In genomic region chr5:91383027-91383955, GRCh38 we compare ENCODE assay signal across 8 cellular contexts. TPM values are rescaled to one million over a fixed set of nuclear protein-coding genes. Genes with fewer than 3 reads are reported as not detected.
A peak's percentile ranks its signal among the peaks of the same experiment; 100 is the strongest.
DNase-seq lines count a peak whose midpoint lies in the region; ATAC-seq and TF ChIP-seq lines count a peak whose summit lies in the region.

Gene ARRDC3 (minus strand): TSS chr5:91383317. CDS start chr5:91383092, 225 bp downstream.

- H3K27me3 ChIP-seq in DOHH2 (ENCODE audit: control insufficient read depth, low read length) (no peaks in the 10 kb centered on the region), GM23248 (replicated peaks; ENCODE audit: insufficient read depth) (no peaks in the 10 kb centered on the region), Karpas-422 (ENCODE audit: low read length) (no peaks in the 10 kb centered on the region)
- H3K27me3 ChIP-seq in naive thymus-derived CD4-positive, alpha-beta T cell (ENCODE audit: control insufficient read depth in 2 of 2, insufficient read depth in 2 of 2, low read length in 2 of 2): no peaks in the 10 kb centered on the region

- peaks cover 34% of the 10 kb centered on the region for H3K36me3 ChIP-seq in DOHH2 (ENCODE audit: control insufficient read depth, low read length)
- peaks cover 6% of the 10 kb centered on the region for H3K36me3 ChIP-seq in GM23248 (ENCODE audit: low read depth)
- peaks cover under 1% of the 10 kb centered on the region; the same call in 1 of the 2 replicates for H3K36me3 ChIP-seq in Karpas-422 (ENCODE audit: insufficient read depth, low read length)
- peaks cover 0 to 9% (median 0%) of the 10 kb centered on the region in 3 experiments for H3K36me3 ChIP-seq in naive thymus-derived CD4-positive, alpha-beta T cell (ENCODE audit: control insufficient read depth in 2 of 3, insufficient read depth in 3 of 3, low read length in 3 of 3)

- ATAC-seq in naive thymus-derived CD4-positive, alpha-beta T cell: peak; percentile 58
- peak; percentile 80 for ATAC-seq in stimulated activated memory B cell treated with anti-CD40 and anti-IgM and Interleukin-4, amounts not matched to agents 10 μg/mL and 1 μg/mL and 100 μg/mL, for 72 hours

- peaks cover 0 to 18% (median 0%) of the 10 kb centered on the region in 5 donors for H3K36me3 Mint-ChIP-seq in naive thymus-derived CD4-positive, alpha-beta T cell
- no peaks in the 10 kb centered on the region for H3K36me3 Mint-ChIP-seq in stimulated activated memory B cell treated with anti-CD40 and anti-IgM and Interleukin-4, amounts not matched to agents 10 μg/mL and 1 μg/mL and 100 μg/mL, for 72 hours

- peaks cover 23% of the 10 kb centered on the region for H3F3A ChIP-seq in DOHH2 (ENCODE audit: control insufficient read depth, insufficient read depth)
- peaks cover 45% of the 10 kb centered on the region for H3F3A ChIP-seq in GM23248 (ENCODE audit: insufficient read depth)

- intact Hi-C loops in naive thymus-derived CD4-positive, alpha-beta T cell (cut with micrococcal nuclease): loop anchor here (1.0 to 5.0 kb wide), 5 partner anchors 51 to 442 kb away; no protein-coding TSS in a partner anchor

- TF ChIP-seq CTCF in DOHH2 (IDR thresholded peaks at IDR 0.05; ENCODE audit: low read depth, low read length, poor library complexity, severe bottlenecking): no peak

- H3K9me2 ChIP-seq in DOHH2 (replicated peaks; ENCODE audit: control insufficient read depth, low read length) (no peaks in the 10 kb centered on the region), GM23248 (ENCODE audit: insufficient read depth) (no peaks in the 10 kb centered on the region), Karpas-422 (replicated peaks; ENCODE audit: insufficient read depth, low read length) (no peaks in the 10 kb centered on the region)

- peak within 1 kb of the TSS; percentile 78 for H2AFZ ChIP-seq in GM23248
- peak within 1 kb of the TSS; percentile 69; the same call in 1 of the 2 replicates for H2AFZ ChIP-seq in Karpas-422 (ENCODE audit: low read length)

- peaks cover 0 to 1% (median 0%) of the 10 kb centered on the region in 11 donors for H3K9me3 Mint-ChIP-seq in naive thymus-derived CD4-positive, alpha-beta T cell
- H3K9me3 Mint-ChIP-seq in stimulated activated memory B cell treated with anti-CD40 and anti-IgM and Interleukin-4, amounts not matched to agents 10 μg/mL and 1 μg/mL and 100 μg/mL, for 72 hours: no peaks in the 10 kb centered on the region

- in situ Hi-C loops in GM23248 (cut with MboI): no loop called here

- no peaks in the 10 kb centered on the region for H3K27me3 Mint-ChIP-seq in naive thymus-derived CD4-positive, alpha-beta T cell
- H3K27me3 Mint-ChIP-seq in stimulated activated memory B cell treated with anti-CD40 and anti-IgM and Interleukin-4, amounts not matched to agents 10 μg/mL and 1 μg/mL and 100 μg/mL, for 72 hours: no peaks in the 10 kb centered on the region

- H3K9me3 ChIP-seq in DOHH2 (ENCODE audit: control insufficient read depth, insufficient read depth, low read length): no peaks in the 10 kb centered on the region
- no peaks in the 10 kb centered on the region for H3K9me3 ChIP-seq in GM23248 (ENCODE audit: low read depth)
- H3K9me3 ChIP-seq in Karpas-422 (ENCODE audit: low read length): no peaks in the 10 kb centered on the region
- no peaks in the 10 kb centered on the region for H3K9me3 ChIP-seq in naive thymus-derived CD4-positive, alpha-beta T cell (ENCODE audit: control insufficient read depth in 2 of 3, low read length in 3 of 3)

- H4K20me1 ChIP-seq in DOHH2 (ENCODE audit: control insufficient read depth, insufficient read depth, low read depth, low read length) (no peaks in the 10 kb centered on the region), GM23248 (ENCODE audit: insufficient read depth) (no peaks in the 10 kb centered on the region), Karpas-422 (ENCODE audit: insufficient read depth, low read depth, low read length) (no peaks in the 10 kb centered on the region)

- H3K4me2 ChIP-seq in DOHH2 (ENCODE audit: low read length) (peak within 1 kb of the TSS; percentile 77), GM23248 (ENCODE audit: unreplicated experiment) (peak within 1 kb of the TSS; percentile 93), Karpas-422 (ENCODE audit: low read depth, low read length, poor library complexity, severe bottlenecking) (peak within 1 kb of the TSS; percentile 100)

- H3K79me2 ChIP-seq in DOHH2 (ENCODE audit: control insufficient read depth, low read length) (peaks cover 55% of the 10 kb centered on the region), GM23248 (ENCODE audit: insufficient read depth) (peaks cover 42% of the 10 kb centered on the region), Karpas-422 (ENCODE audit: low read length) (peaks cover 38% of the 10 kb centered on the region)

- H3K9ac ChIP-seq in GM23248 (peak within 1 kb of the TSS; percentile 99), Karpas-422 (ENCODE audit: low read length) (peak within 1 kb of the TSS; percentile 99)

- H3K4me1 ChIP-seq in DOHH2 (ENCODE audit: control insufficient read depth, low read length) (peaks cover 15% of the 10 kb centered on the region), GM23248 (ENCODE audit: insufficient read depth) (peaks cover 16% of the 10 kb centered on the region), Karpas-422 (ENCODE audit: low read length) (peaks cover 23% of the 10 kb centered on the region)
- H3K4me1 ChIP-seq in naive thymus-derived CD4-positive, alpha-beta T cell (ENCODE audit: control insufficient read depth in 2 of 2, insufficient read depth in 2 of 2, low read length in 2 of 2): peaks cover 17 to 19% of the 10 kb centered on the region in 2 donors

- peaks cover 6 to 32% (median 24%) of the 10 kb centered on the region in 7 donors for H3K4me1 Mint-ChIP-seq in naive thymus-derived CD4-positive, alpha-beta T cell
- H3K4me1 Mint-ChIP-seq in stimulated activated memory B cell treated with anti-CD40 and anti-IgM and Interleukin-4, amounts not matched to agents 10 μg/mL and 1 μg/mL and 100 μg/mL, for 72 hours: peaks cover 17% of the 10 kb centered on the region

- DNase-seq in GM23248 (peak; percentile 96), Karpas-422 (peak; percentile 98), RPMI8226 (peak; percentile 99), fibroblast of gingiva (ENCODE audit: low read depth) (peak; percentile 96)
- peak; percentile 94 to 95 for DNase-seq in activated T-helper 1 cell treated with anti-CD3 and anti-CD28 coated beads, Interleukin-2, amount 50 U/mL, for 16 hours (ENCODE audit: low read depth in 1 of 2, low spot score in 1 of 2)
- DNase-seq in naive thymus-derived CD4-positive, alpha-beta T cell: peak; percentile 95 to 98 (median 98)

- peak within 1 kb of the TSS; percentile 97 to 100 (median 98) for H3K27ac Mint-ChIP-seq in naive thymus-derived CD4-positive, alpha-beta T cell
- H3K27ac Mint-ChIP-seq in stimulated activated memory B cell treated with anti-CD40 and anti-IgM and Interleukin-4, amounts not matched to agents 10 μg/mL and 1 μg/mL and 100 μg/mL, for 72 hours: peak within 1 kb of the TSS; percentile 97

- CTCF ChIA-PET in naive thymus-derived CD4-positive, alpha-beta T cell (lab: Charles Lee): interaction anchor here (0.7 to 7.1 kb wide), 18 partner anchors 10 to 521 kb away, joined by 3 to 180 read pairs (median 8); no protein-coding TSS in a partner anchor

- H3K4me3 ChIP-seq in DOHH2 (ENCODE audit: low read length): peak within 1 kb of the TSS; percentile 95
- peak within 1 kb of the TSS; percentile 97 for H3K4me3 ChIP-seq in GM23248
- H3K4me3 ChIP-seq in Karpas-422 (ENCODE audit: low read length): peak within 1 kb of the TSS; percentile 98
- H3K4me3 ChIP-seq in naive thymus-derived CD4-positive, alpha-beta T cell (ENCODE audit: low read length): peak within 1 kb of the TSS; percentile 81

- peak within 1 kb of the TSS; percentile 93 to 100 (median 98) for H3K4me3 Mint-ChIP-seq in naive thymus-derived CD4-positive, alpha-beta T cell
- H3K4me3 Mint-ChIP-seq in stimulated activated memory B cell treated with anti-CD40 and anti-IgM and Interleukin-4, amounts not matched to agents 10 μg/mL and 1 μg/mL and 100 μg/mL, for 72 hours: peak within 1 kb of the TSS; percentile 96

- peak within 1 kb of the TSS; percentile 91 for H3K27ac ChIP-seq in DOHH2 (ENCODE audit: low read depth, low read length)
- peak within 1 kb of the TSS; percentile 100 for H3K27ac ChIP-seq in GM23248
- H3K27ac ChIP-seq in Karpas-422 (ENCODE audit: low read length): peak within 1 kb of the TSS; percentile 97
- H3K27ac ChIP-seq in naive thymus-derived CD4-positive, alpha-beta T cell (ENCODE audit: low read depth, low read length): peak within 1 kb of the TSS; percentile 97

- 0 to 1% methylated on average over 44 to 49 of the region's 49 CpGs for WGBS in GM23248 (ENCODE audit: low coverage in 1 of 2, low lambda C conversion rate in 2 of 2, missing lambda C conversion rate in 2 of 2), 2 experiments

- POLR2A ChIA-PET in naive thymus-derived CD4-positive, alpha-beta T cell (lab: Charles Lee): interaction anchor here (0.5 to 4.9 kb wide), 52 partner anchors 11 to 974 kb away, joined by 3 to 148 read pairs (median 4); partner anchors contain the start of genes CETN3, LYSMD3, MBLAC2 and POLR3G

RNA-seq across cellular contexts. Expression of gene ARRDC3, which starts in this region (rescaled TPM):
- total RNA-seq in GM23248 (2014; rRNA removed; shearing (Covaris generic)): 61.2 and 70.6 TPM in 2 replicates
- 42.7 and 46.0 TPM in 2 replicates for polyA plus RNA-seq in GM23248 (2016; fragmentation: Nextera tagmentation; extraction: Ambion mirVana)
- total RNA-seq in Karpas-422 (2014; rRNA removed; shearing (Covaris generic); ENCODE audit: low replicate concordance): 17.8 and 20.1 TPM in 2 replicates
- total RNA-seq in naive thymus-derived CD4-positive, alpha-beta T cell: 100 to 1,000 TPM in 4 of 5 experiments, 10 to 100 TPM in 1; 29.8 to 256 (median 172) TPM
- 100 to 1,000 TPM in 1 of 2 donors, 10 to 100 TPM in 1; 60.5 to 130 TPM for polyA plus RNA-seq in naive thymus-derived CD4-positive, alpha-beta T cell

Comparison
In these comparisons a context has a peak if more than half of its experiments do, and no peak if none do; other contexts are left out.
1. Peak in every context shown above with its lines: DNase-seq, ATAC-seq, H3K4me3 ChIP-seq and H3K27ac ChIP-seq.